Comparison of ENCODE assay signal across 27 cellular contexts in genomic region chr5:134625559-134625958, GRCh38. TPM values are rescaled to one million over a fixed set of nuclear protein-coding genes. Genes with fewer than 3 reads are reported as not detected.
DNase-seq lines count a peak whose midpoint lies in the region; ATAC-seq, FAIRE-seq and TF ChIP-seq lines count a peak whose summit lies in the region.
"Had no signal": no experiment of that assay in that cellular context is flagged by ENCODE, and none has a peak within 500 bp of the region (broad histone marks: within the 10 kb centered on the region; RNA-seq: fewer than 3 reads in every experiment).

No MANE protein-coding gene starts in this region.

- DNase-seq in CD8-positive, alpha-beta T cell: no peak
- no peak for DNase-seq in pancreas
- DNase-seq in OCI-LY7 (ENCODE audit: low spot score): no peak
- DNase-seq in NK-92 (lab: John Stamatoyannopoulos, UW; ENCODE audit: unreplicated experiment): no peak
- DNase-seq in central memory CD4-positive, alpha-beta T cell: no peak
- DNase-seq in ascending aorta (ENCODE audit: low spot score in 2 of 2): no peak
- DNase-seq: activated CD4-positive, alpha-beta T cell treated with anti-CD3 and anti-CD28 coated beads, Interleukin-2, amount 10 ng/mL, durations not matched to agents 24 days and 14 days; activated naive CD4-positive, alpha-beta T cell treated with anti-CD3 and anti-CD28 coated beads, Interleukin-2, amount 50 U/mL, for 16 hours; effector CD4-positive, alpha-beta T cell; hippocampal formation; NCI-H2029 treated with DMSO at 0.1 percent for 48 hours; NCI-H345; NCI-H774; SK-N-SH; stimulated activated CD4-positive, alpha-beta T cell treated with anti-CD3 and anti-CD28 coated beads, Interleukin-4, amount 100 ng/mL, for 1 hour; stimulated activated naive CD4-positive, alpha-beta T cell treated with Interleukin-2 at 50 U/mL for 16 hours; WERI-Rb-1 had no signal

- no peak overlapping the region for H3K4me3 Mint-ChIP-seq in CD8-positive, alpha-beta T cell
- H3K4me3 Mint-ChIP-seq: activated CD4-positive, alpha-beta T cell treated with anti-CD3 and anti-CD28 coated beads, Interleukin-2, amount 10 ng/mL, durations not matched to agents 24 days and 14 days; activated T-helper 1 cell treated with anti-CD3 and anti-CD28 coated beads, Interleukin-12 subunit alpha, Interleukin-12 subunit beta, Interleukin-2, Interleukin-4 antibody, amounts not matched to agents 30 ng/mL and 10 ng/mL and 1 ng/mL, durations not matched to agents 14 hours and 24 hours and 36 hours; CD14-positive monocyte; IgD-negative memory B cell had no signal

- H3K36me3 ChIP-seq in CD8-positive, alpha-beta T cell (ENCODE audit: insufficient read depth, low read length): no peaks in the 10 kb centered on the region
- peaks cover 0 to 16% (median 0%) of the 10 kb centered on the region in 3 donors for H3K36me3 ChIP-seq in pancreas
- H3K36me3 ChIP-seq in OCI-LY7 (ENCODE audit: insufficient read depth, low read length): peaks cover 39% of the 10 kb centered on the region
- peaks cover 28 to 30% of the 10 kb centered on the region in 2 donors for H3K36me3 ChIP-seq in ascending aorta

- no peaks in the 10 kb centered on the region for H3K9me3 Mint-ChIP-seq in CD8-positive, alpha-beta T cell
- H3K9me3 Mint-ChIP-seq: activated CD4-positive, alpha-beta T cell treated with anti-CD3 and anti-CD28 coated beads, Interleukin-2, amount 10 ng/mL, durations not matched to agents 24 days and 14 days; activated T-helper 1 cell treated with anti-CD3 and anti-CD28 coated beads, Interleukin-12 subunit alpha, Interleukin-12 subunit beta, Interleukin-2, Interleukin-4 antibody, amounts not matched to agents 30 ng/mL and 10 ng/mL and 1 ng/mL, durations not matched to agents 14 hours and 24 hours and 36 hours; CD14-positive monocyte; IgD-negative memory B cell had no signal

- H4K20me1 ChIP-seq in OCI-LY7 (ENCODE audit: insufficient read depth, low read length): no peaks in the 10 kb centered on the region

- H3K27me3 Mint-ChIP-seq in CD8-positive, alpha-beta T cell (ENCODE audit: low read depth): no peaks in the 10 kb centered on the region
- H3K27me3 Mint-ChIP-seq: activated CD4-positive, alpha-beta T cell treated with anti-CD3 and anti-CD28 coated beads, Interleukin-2, amount 10 ng/mL, durations not matched to agents 24 days and 14 days; IgD-negative memory B cell had no signal

- no TSS peak for BruUV-seq in OCI-LY7 (replicated peaks; lab: Mats Ljungman, UMichigan)

- H3K4me1 ChIP-seq in CD8-positive, alpha-beta T cell (ENCODE audit: insufficient read depth, low read length): no peaks in the 10 kb centered on the region
- H3K4me1 ChIP-seq in pancreas: peaks cover 10 to 23% (median 16%) of the 10 kb centered on the region in 3 donors
- no peaks in the 10 kb centered on the region for H3K4me1 ChIP-seq in OCI-LY7 (ENCODE audit: insufficient read depth, low read length, poor library complexity, severe bottlenecking)
- H3K4me1 ChIP-seq in ascending aorta: peaks cover 0 to 5% of the 10 kb centered on the region in 2 donors

- 54 to 78% methylated on average over 1 of the region's 1 CpG for WGBS in pancreas, 2 donors

- no peaks in the 10 kb centered on the region for H3K9me2 ChIP-seq in OCI-LY7 (ENCODE audit: insufficient read depth, low read length)

- H3K4me2 ChIP-seq in OCI-LY7 (ENCODE audit: low read length): no peak overlapping the region
- H3K4me2 ChIP-seq: SK-N-SH had no signal

- no peak overlapping the region for H2AFZ ChIP-seq in OCI-LY7 (ENCODE audit: low read length)

- H3K27me3 ChIP-seq in CD8-positive, alpha-beta T cell (ENCODE audit: insufficient read depth, low read length): no peaks in the 10 kb centered on the region
- H3K27me3 ChIP-seq in pancreas (no peaks in the 10 kb centered on the region), ascending aorta (no peaks in the 10 kb centered on the region)
- H3K27me3 ChIP-seq: neutrophil, tibial nerve had no signal

- peak overlapping the region; percentile 49 for H3K27ac Mint-ChIP-seq in CD8-positive, alpha-beta T cell
- H3K27ac Mint-ChIP-seq: activated CD4-positive, alpha-beta T cell treated with anti-CD3 and anti-CD28 coated beads, Interleukin-2, amount 10 ng/mL, durations not matched to agents 24 days and 14 days; activated T-helper 1 cell treated with anti-CD3 and anti-CD28 coated beads, Interleukin-12 subunit alpha, Interleukin-12 subunit beta, Interleukin-2, Interleukin-4 antibody, amounts not matched to agents 30 ng/mL and 10 ng/mL and 1 ng/mL, durations not matched to agents 14 hours and 24 hours and 36 hours had no signal

- TF ChIP-seq CTCF in 22Rv1 (IDR thresholded peaks at IDR 0.05) (no peak), pancreas (IDR thresholded peaks at IDR 0.05) (no peak), OCI-LY7 (conservative IDR thresholded peaks at IDR 0.05; ENCODE audit: low read length) (no peak), ascending aorta (IDR thresholded peaks at IDR 0.05) (no peak)
- TF ChIP-seq CTCF in CD8-positive, alpha-beta T cell (IDR thresholded peaks at IDR 0.05): no peak

- H3K4me1 Mint-ChIP-seq in CD8-positive, alpha-beta T cell (ENCODE audit: low read depth): peaks cover 33% of the 10 kb centered on the region

- CTCF ChIA-PET in CD8-positive, alpha-beta T cell (lab: Charles Lee): no interaction called here
- CTCF ChIA-PET in OCI-LY7 (lab: Charles Lee; ENCODE audit: unreplicated experiment): no interaction called here

- no peak for ATAC-seq in CD8-positive, alpha-beta T cell
- ATAC-seq in esophagus mucosa (peak; percentile 42), pancreas (peak in 3 of 4 donors; percentile 5 to 21 (median 19))

- intact Hi-C loops in CD8-positive, alpha-beta T cell (cut with DNase I, micrococcal nuclease): no loop called here
- intact Hi-C loops in pancreas (cut with DNase I): no loop called here
- intact Hi-C loops in OCI-LY7 (cut with micrococcal nuclease; ENCODE audit: unreplicated experiment): no loop called here
- intact Hi-C loops in ascending aorta (cut with DNase I): no loop called here

- peaks cover 18% of the 10 kb centered on the region; the same call in 1 of the 2 replicates for H3K79me2 ChIP-seq in OCI-LY7 (ENCODE audit: insufficient read depth, low read depth, low read length)

- no peaks in the 10 kb centered on the region for H3K9me3 ChIP-seq in CD8-positive, alpha-beta T cell (ENCODE audit: low read length)
- H3K9me3 ChIP-seq in pancreas: no peaks in the 10 kb centered on the region
- H3K9me3 ChIP-seq in OCI-LY7 (ENCODE audit: low read length): no peaks in the 10 kb centered on the region
- H3K9me3 ChIP-seq in ascending aorta: no peaks in the 10 kb centered on the region
- H3K9me3 ChIP-seq: neutrophil, SK-N-SH, tibial nerve had no signal

- FAIRE-seq in pancreas (lab: Jason Lieb, UNC): no peak
- FAIRE-seq: astrocyte, frontal cortex had no signal

- H3K4me3 ChIP-seq in CD8-positive, alpha-beta T cell (ENCODE audit: low read depth, low read length): no peak overlapping the region
- H3K4me3 ChIP-seq in pancreas: no peak overlapping the region
- no peak overlapping the region for H3K4me3 ChIP-seq in OCI-LY7 (ENCODE audit: low read depth, low read length, poor library complexity, severe bottlenecking)
- no peak overlapping the region for H3K4me3 ChIP-seq in ascending aorta
- H3K4me3 ChIP-seq: lung, tibial nerve had no signal

- H3K27ac ChIP-seq in 22Rv1 (peak overlapping the region; percentile 82), pancreas (peak overlapping the region in 2 of 4 donors; percentile 65 to 67), OCI-LY7 (ENCODE audit: low read depth, low read length, poor library complexity, severe bottlenecking) (no peak overlapping the region), ascending aorta (no peak overlapping the region)
- no peak overlapping the region for H3K27ac ChIP-seq in CD8-positive, alpha-beta T cell (ENCODE audit: low read depth, low read length)
- H3K27ac ChIP-seq: neutrophil, WERI-Rb-1 had no signal

- POLR2A ChIA-PET in CD8-positive, alpha-beta T cell (lab: Charles Lee): interaction anchor here (0.5 kb wide), 1 partner anchor 60 kb away, joined by 3 read pairs; no protein-coding TSS in a partner anchor
- POLR2A ChIA-PET in OCI-LY7 (lab: Charles Lee): interaction anchor here (0.6 kb wide), 1 partner anchor 36 kb away, joined by 5 read pairs; no protein-coding TSS in a partner anchor

- H3K36me3 Mint-ChIP-seq in CD8-positive, alpha-beta T cell: peaks cover 36% of the 10 kb centered on the region

RNA-seq across cellular contexts. Expression of gene SAR1B, which starts 7.1 kb away (rescaled TPM):
- total RNA-seq in CD8-positive, alpha-beta T cell: 10 to 100 TPM; 45.2 to 46.7 TPM
- total RNA-seq in esophagus mucosa (54.6 TPM), pancreas (10 to 100 TPM; 31.6 to 42.8 (median 39.5) TPM), OCI-LY7 (2022) (39.7 and 42.9 TPM in 2 replicates), ascending aorta (11.6 TPM)
- polyA plus RNA-seq in pancreas: 10 to 100 TPM; 11.1 to 21.2 TPM
- 24.0 and 28.6 TPM in 2 replicates for total RNA-seq in OCI-LY7 (2014; rRNA removed; shearing (Covaris generic))

RNA-seq across cellular contexts. Expression of gene SEC24A, which starts 23.0 kb away (rescaled TPM):
- 10 to 100 TPM; 14.4 to 14.5 TPM for total RNA-seq in CD8-positive, alpha-beta T cell
- total RNA-seq in esophagus mucosa: 17.8 TPM
- total RNA-seq in pancreas: 10 to 100 TPM in 4 of 6 donors, 1 to 10 TPM in 2; 9.4 to 18.1 (median 11.5) TPM
- 1 to 10 TPM; 3.4 to 4.4 TPM for polyA plus RNA-seq in pancreas
- 5.5 and 5.6 TPM in 2 replicates for total RNA-seq in OCI-LY7 (2014; rRNA removed; shearing (Covaris generic))
- 20.4 and 20.5 TPM in 2 replicates for total RNA-seq in OCI-LY7 (2022)
- total RNA-seq in ascending aorta: 21.2 TPM
